8 cellular contexts compared by ENCODE assay signal in genomic region chr1:156893048-156893953, GRCh38. TPM values are rescaled to one million over a fixed set of nuclear protein-coding genes. Genes with fewer than 3 reads are reported as not detected.
DNase-seq lines count a peak whose midpoint lies in the region; ATAC-seq and TF ChIP-seq lines count a peak whose summit lies in the region.

Gene PEAR1, plus strand, starts transcription at chr1:156893718. Its CDS starts 10,209 bp downstream, at chr1:156903927.

- peak within 1 kb of the TSS in 1 of 5 experiments; percentile 29 for H3K27ac Mint-ChIP-seq in brain

- H3K4me1 ChIP-seq in HUES48 (ENCODE audit: control insufficient read depth, insufficient read depth, low read length) (peaks cover 7% of the 10 kb centered on the region), spleen (peaks cover 10 to 77% (median 48%) of the 10 kb centered on the region in 6 donors)

- no peaks in the 10 kb centered on the region for H3K36me3 Mint-ChIP-seq in brain

- no peak within 1 kb of the TSS for H3K27ac ChIP-seq in HUES48 (ENCODE audit: low read depth, low read length)
- peak within 1 kb of the TSS; percentile 58 to 90 (median 83) for H3K27ac ChIP-seq in spleen

- no peaks in the 10 kb centered on the region for H3K9me3 Mint-ChIP-seq in brain

- H3K9ac ChIP-seq in HUES48 (ENCODE audit: low read depth, low read length) = no peak within 1 kb of the TSS

- H3K4me1 Mint-ChIP-seq in brain = peaks cover 29% of the 10 kb centered on the region

- peak within 1 kb of the TSS; percentile 58 to 75 (median 71) for H3K4me3 Mint-ChIP-seq in brain

- H3K36me3 ChIP-seq in HUES48 (ENCODE audit: control insufficient read depth, insufficient read depth, low read length) = no peaks in the 10 kb centered on the region
- H3K36me3 ChIP-seq in spleen = no peaks in the 10 kb centered on the region

- peak; percentile 72 for DNase-seq in iPS-NIHi11 (ENCODE audit: low spot score)
- DNase-seq in spleen = no peak
- DNase-seq in HEK293T (ENCODE audit: extremely low spot score) = no peak
- no peak for DNase-seq in dedifferentiated amniotic fluid mesenchymal stem cell (ENCODE audit: extremely low spot score)
- no peak for DNase-seq in DMS153 (lab: John Stamatoyannopoulos, UW)

- TF ChIP-seq CTCF in brain (conservative IDR thresholded peaks at IDR 0.05) (peak in 1 of 2 experiments; percentile 32), spleen (IDR thresholded peaks at IDR 0.05 in 8 of 11, conservative IDR thresholded peaks at IDR 0.05 in 3 of 11) (peak in 1 of 11 experiments; percentile 14)

- POLR2A ChIA-PET in HEK293T (lab: Yijun Ruan, JAX) = no interaction called here

- intact Hi-C loops in spleen (cut with DNase I; ENCODE audit: low total_unique reads) = no loop called here

- TF ChIP-seq POLR2A in spleen (IDR thresholded peaks at IDR 0.05) = no peak

- H3K9me3 ChIP-seq in HUES48 (ENCODE audit: control insufficient read depth, insufficient read depth, low read length) (no peaks in the 10 kb centered on the region), spleen (no peaks in the 10 kb centered on the region)

- H3K4me3 ChIP-seq in HUES48 (ENCODE audit: low read depth, low read length) (peak within 1 kb of the TSS; percentile 51), spleen (peak within 1 kb of the TSS; percentile 24 to 73 (median 40))

- no peak for ATAC-seq in HG02763 (IDR thresholded peaks at IDR 0.05; ENCODE audit: unreplicated experiment)

- H3K27me3 Mint-ChIP-seq in brain = peaks cover 81% of the 10 kb centered on the region

- CTCF ChIA-PET in HEK293T (lab: Yijun Ruan, JAX) = interaction anchor here (0.6 to 3.9 kb wide), 7 partner anchors 8 to 193 kb away, joined by 3 to 35 read pairs (median 5); no protein-coding TSS in a partner anchor

- WGBS in spleen, 5 donors = 6 to 15% (median 12%) methylated on average over 42 to 60 of the region's 60 CpGs

- H3K27me3 ChIP-seq in HUES48 (ENCODE audit: control insufficient read depth, insufficient read depth, low read length) = peaks cover 59% of the 10 kb centered on the region
- peaks cover 0 to 78% (median 14%) of the 10 kb centered on the region in 7 donors for H3K27me3 ChIP-seq in spleen (replicated peaks in 1 of 7)

TF ChIP-seq in HEK293T, 16 proteins besides CTCF, POLR2A, EP300 and RAD21:
- TF ChIP-seq ELF4 (IDR thresholded peaks at IDR 0.05) = no peak
- TF ChIP-seq TARDBP (IDR thresholded peaks at IDR 0.05) = no peak
- no peak for TF ChIP-seq FOXM1 (IDR thresholded peaks at IDR 0.05; ENCODE audit: borderline replicate concordance)
- TF ChIP-seq SP1 (IDR thresholded peaks at IDR 0.05) = no peak
- TF ChIP-seq HDGF (IDR thresholded peaks at IDR 0.05; ENCODE audit: borderline replicate concordance) = no peak
- TF ChIP-seq NFRKB (IDR thresholded peaks at IDR 0.05) = no peak
- no peak for TF ChIP-seq PKNOX1 (IDR thresholded peaks at IDR 0.05)
- TF ChIP-seq LEF1 (IDR thresholded peaks at IDR 0.05; ENCODE audit: borderline replicate concordance) = no peak
- TF ChIP-seq ARNT (IDR thresholded peaks at IDR 0.05) = no peak
- TF ChIP-seq L3MBTL2 (conservative IDR thresholded peaks at IDR 0.05) = no peak
- no peak for TF ChIP-seq FOXK2 (IDR thresholded peaks at IDR 0.05)
- TF ChIP-seq SUZ12 (IDR thresholded peaks at IDR 0.05) = no peak
- TF ChIP-seq FOXA1 (IDR thresholded peaks at IDR 0.05) = no peak

RNA-seq across cellular contexts. Expression of gene PEAR1, which starts in this region (rescaled TPM):
- polyA plus RNA-seq in brain (ENCODE audit: insufficient read depth, low read depth, low replicate concordance) (2.2 TPM), spleen (1 to 10 TPM; 1.4 to 6.2 (median 2.6) TPM)
- 10 to 100 TPM; 16.1 to 28.3 (median 24.2) TPM for total RNA-seq in spleen
